In genomic region chr3:190024912-190025311, GRCh38 we compare ENCODE assay signal across 14 cellular contexts.
DNase-seq lines count a peak whose midpoint lies in the region; ATAC-seq and TF ChIP-seq lines count a peak whose summit lies in the region.
"Had no signal": no experiment of that assay in that cellular context is flagged by ENCODE, and none has a peak within 500 bp of the region (broad histone marks: within the 10 kb centered on the region; RNA-seq: fewer than 3 reads in every experiment).

No MANE protein-coding gene starts in this region.

- H2AK9ac ChIP-seq in IMR-90 (replicated peaks; ENCODE audit: low read depth, low read length, poor library complexity), result no peak overlapping the region

- H4K5ac ChIP-seq in IMR-90 (ENCODE audit: low read depth, low read length), result peak overlapping the region; percentile 49; the same call in 1 of the 2 replicates

- peak overlapping the region; percentile 85; the same call in 1 of the 2 replicates for H2BK120ac ChIP-seq in IMR-90 (ENCODE audit: low read depth, low read length)

- POLR2A ChIA-PET in IMR-90 (lab: Charles Lee; ENCODE audit: unreplicated experiment), result no interaction called here

- ATAC-seq in GM18868 (IDR thresholded peaks at IDR 0.05; ENCODE audit: unreplicated experiment), result peak; percentile 73
- ATAC-seq in IMR-90 (ENCODE audit: low read depth), result no peak
- ATAC-seq: heart left ventricle, upper lobe of right lung had no signal

- H2BK15ac ChIP-seq in IMR-90 (ENCODE audit: low read depth, low read length), result peak overlapping the region; percentile 76; the same call in 1 of the 3 replicates

- peaks cover 12 to 48% of the 10 kb centered on the region in 2 experiments; a peak in 3 of 4 replicates for H3K79me1 ChIP-seq in IMR-90 (ENCODE audit: low read depth in 1 of 2, low read length in 2 of 2)

- no TSS peak for BruUV-seq in IMR-90 (replicated peaks; lab: Mats Ljungman, UMichigan)

- H4K20me1 ChIP-seq in IMR-90 (ENCODE audit: insufficient read depth, low read length), result no peaks in the 10 kb centered on the region

- H2BK5ac ChIP-seq in IMR-90 (ENCODE audit: low read depth, low read length, poor library complexity, severe bottlenecking), result peak overlapping the region; percentile 67

- H3K9me3 ChIP-seq in IMR-90 (ENCODE audit: control insufficient read depth, insufficient read depth, low read length) (no peaks in the 10 kb centered on the region), skeletal muscle satellite cell (replicated peaks; ENCODE audit: low read length) (no peaks in the 10 kb centered on the region), vagina (no peaks in the 10 kb centered on the region)
- H3K9me3 ChIP-seq: heart left ventricle, upper lobe of right lung had no signal

- peak; percentile 77 for DNase-seq in IMR-90
- peak; percentile 73 for DNase-seq in brain microvascular endothelial cell
- DNase-seq in progenitor cell of endocrine pancreas (ENCODE audit: low spot score, unreplicated experiment), result no peak
- no peak for DNase-seq in occipital lobe (lab: John Stamatoyannopoulos, UW)
- no peak for DNase-seq in stimulated activated CD4-positive, alpha-beta T cell treated with anti-CD3 and anti-CD28 coated beads, Interleukin-1b, Interleukin-23, amount 100 ng/mL, for 48 hours
- DNase-seq in vagina (ENCODE audit: extremely low spot score in 2 of 2), result no peak
- DNase-seq: cerebellar nuclear complex, DMS79, heart left ventricle, NCI-H1930, upper lobe of right lung had no signal

- intact Hi-C loops in IMR-90 (cut with micrococcal nuclease), result no loop called here
- intact Hi-C loops in vagina (cut with DNase I), result no loop called here

- no peaks in the 10 kb centered on the region for H3K36me3 Mint-ChIP-seq in progenitor cell of endocrine pancreas (ENCODE audit: insufficient read depth)

- H3K4ac ChIP-seq in IMR-90 (ENCODE audit: low read depth, low read length), result peak overlapping the region; percentile 83; the same call in 1 of the 2 replicates

- H3K27ac ChIP-seq in IMR-90 (ENCODE audit: insufficient read depth, low read length) (no peak overlapping the region), brain microvascular endothelial cell (peak overlapping the region; percentile 25), vagina (no peak overlapping the region)
- H3K27ac ChIP-seq: heart left ventricle, upper lobe of right lung had no signal

- 100% methylated on average over 1 of the region's 4 CpGs; no CpG with 5 or more reads in 1 of the 2 experiments for WGBS in IMR-90 (ENCODE audit: extremely low coverage in 2 of 2, insufficient read length in 1 of 2), 2 experiments

- H3K4me3 Mint-ChIP-seq in progenitor cell of endocrine pancreas (ENCODE audit: low read depth), result no peak overlapping the region
- H3K4me3 Mint-ChIP-seq: activated T-helper 1 cell treated with anti-CD3 and anti-CD28 coated beads, Interleukin-12 subunit alpha, Interleukin-12 subunit beta, Interleukin-2, Interleukin-4 antibody, amounts not matched to agents 30 ng/mL and 10 ng/mL and 1 ng/mL, durations not matched to agents 14 hours and 24 hours and 36 hours had no signal

- no peak overlapping the region for H2AFZ ChIP-seq in IMR-90 (replicated peaks; ENCODE audit: low read length, poor library complexity)

- H3K14ac ChIP-seq in IMR-90 (replicated peaks; ENCODE audit: low read depth, low read length), result peak overlapping the region; percentile 86

- TF ChIP-seq RAD21 in IMR-90 (IDR thresholded peaks at IDR 0.05; ENCODE audit: low read length), result no peak

- in situ Hi-C loops in IMR-90 (cut with MboI; ENCODE audit: low sequenced_read_pairs), result no loop called here
- in situ Hi-C loops in brain microvascular endothelial cell (cut with HindIII; ENCODE audit: low pct_ligation_motif_present, low sequenced_read_pairs), result no loop called here

- no peaks in the 10 kb centered on the region for H3K27me3 ChIP-seq in IMR-90 (ENCODE audit: control insufficient read depth, insufficient read depth, low read length)
- H3K27me3 ChIP-seq in brain microvascular endothelial cell (replicated peaks), result no peaks in the 10 kb centered on the region
- H3K27me3 ChIP-seq in skeletal muscle satellite cell (ENCODE audit: control insufficient read depth, insufficient read depth, low read length), result no peaks in the 10 kb centered on the region
- H3K27me3 ChIP-seq in vagina, result no peaks in the 10 kb centered on the region
- H3K27me3 ChIP-seq: heart left ventricle, upper lobe of right lung had no signal

- peak overlapping the region; percentile 80; the same call in 1 of the 2 replicates for H2BK20ac ChIP-seq in IMR-90 (ENCODE audit: low read depth, low read length)

- peaks cover 10% of the 10 kb centered on the region for H3K27me3 Mint-ChIP-seq in progenitor cell of endocrine pancreas

- H3K9me3 Mint-ChIP-seq in progenitor cell of endocrine pancreas (ENCODE audit: low read depth), result no peaks in the 10 kb centered on the region
- H3K9me3 Mint-ChIP-seq: activated T-helper 1 cell treated with anti-CD3 and anti-CD28 coated beads, Interleukin-12 subunit alpha, Interleukin-12 subunit beta, Interleukin-2, Interleukin-4 antibody, amounts not matched to agents 30 ng/mL and 10 ng/mL and 1 ng/mL, durations not matched to agents 14 hours and 24 hours and 36 hours had no signal

- peak overlapping the region; percentile 50; the same call in 1 of the 2 replicates for H3K18ac ChIP-seq in IMR-90 (ENCODE audit: low read depth, low read length)

- peak overlapping the region; percentile 47 to 74; a peak in 2 of 4 replicates for H4K8ac ChIP-seq in IMR-90 (ENCODE audit: low read depth in 2 of 2, low read length in 2 of 2)

- H3K4me1 ChIP-seq in IMR-90 (ENCODE audit: control insufficient read depth, insufficient read depth, low read length) (peaks cover 7% of the 10 kb centered on the region; the same call in 1 of the 2 replicates), skeletal muscle satellite cell (ENCODE audit: control insufficient read depth, insufficient read depth, low read length) (peaks cover 22% of the 10 kb centered on the region), vagina (no peaks in the 10 kb centered on the region)
- H3K4me1 ChIP-seq: upper lobe of right lung had no signal

- TF ChIP-seq POLR2A in IMR-90 (IDR thresholded peaks at IDR 0.05; ENCODE audit: low read depth, low read length) (no peak), vagina (IDR thresholded peaks at IDR 0.05) (no peak)

- H3K9me1 ChIP-seq in IMR-90 (ENCODE audit: insufficient read depth, low read length), result 0 out of 2 replicates have a peak, but pooled peaks cover 6% of the 10 kb centered on the region

- CTCF ChIA-PET in IMR-90 (lab: Yijun Ruan, JAX), result interaction anchor here (0.6 kb wide), 1 partner anchor 61 kb away, joined by 3 read pairs; no protein-coding TSS in a partner anchor

- no peaks in the 10 kb centered on the region for H3K36me3 ChIP-seq in IMR-90 (ENCODE audit: control insufficient read depth, insufficient read depth, low read length)
- H3K36me3 ChIP-seq in brain microvascular endothelial cell (replicated peaks), result no peaks in the 10 kb centered on the region
- no peaks in the 10 kb centered on the region for H3K36me3 ChIP-seq in skeletal muscle satellite cell (ENCODE audit: insufficient read depth, low read length)
- no peaks in the 10 kb centered on the region for H3K36me3 ChIP-seq in vagina
- H3K36me3 ChIP-seq: heart left ventricle, upper lobe of right lung had no signal

- H3K4me3 ChIP-seq in IMR-90 (ENCODE audit: insufficient read depth, low read depth, low read length) (no peak overlapping the region), brain microvascular endothelial cell (ENCODE audit: low read depth, low read length) (no peak overlapping the region), skeletal muscle satellite cell (ENCODE audit: low read length) (no peak overlapping the region), vagina (no peak overlapping the region)
- H3K4me3 ChIP-seq: heart left ventricle, upper lobe of right lung had no signal

- dilution Hi-C loops in IMR-90 (cut with HindIII; ENCODE audit: low sequenced_read_pairs, unreplicated experiment), result no loop called here

- H3K4me1 Mint-ChIP-seq in progenitor cell of endocrine pancreas (ENCODE audit: low read depth), result no peaks in the 10 kb centered on the region

- H3K23ac ChIP-seq in IMR-90 (ENCODE audit: low read depth, low read length), result peak overlapping the region; percentile 93; the same call in 1 of the 2 replicates

- no peak for TF ChIP-seq CTCF in IMR-90 (conservative IDR thresholded peaks at IDR 0.05; ENCODE audit: low read depth, low read length)
- no peak for TF ChIP-seq CTCF in brain microvascular endothelial cell (IDR thresholded peaks at IDR 0.05; ENCODE audit: low read depth, low read length, missing control alignments)
- TF ChIP-seq CTCF in progenitor cell of endocrine pancreas (IDR thresholded peaks at IDR 0.05; ENCODE audit: unreplicated experiment), result no peak
- TF ChIP-seq CTCF in vagina (IDR thresholded peaks at IDR 0.05), result no peak

- H3K9ac ChIP-seq in IMR-90 (ENCODE audit: low read depth, low read length) (no peak overlapping the region), skeletal muscle satellite cell (ENCODE audit: low read depth, low read length) (peak overlapping the region; percentile 57)

- no peak overlapping the region for H3K27ac Mint-ChIP-seq in progenitor cell of endocrine pancreas
- H3K27ac Mint-ChIP-seq: activated T-helper 1 cell treated with anti-CD3 and anti-CD28 coated beads, Interleukin-12 subunit alpha, Interleukin-12 subunit beta, Interleukin-2, Interleukin-4 antibody, amounts not matched to agents 30 ng/mL and 10 ng/mL and 1 ng/mL, durations not matched to agents 14 hours and 24 hours and 36 hours had no signal

- H2AK5ac ChIP-seq in IMR-90 (ENCODE audit: low read depth, low read length), result no peak overlapping the region; the same call in 1 of the 2 replicates

- H4K91ac ChIP-seq in IMR-90 (ENCODE audit: insufficient read depth, low read depth, low read length), result peak overlapping the region; percentile 39; the same call in 1 of the 2 replicates

- H3K4me2 ChIP-seq in IMR-90 (ENCODE audit: low read depth, low read length) (peak overlapping the region; percentile 55; the same call in 1 of the 2 replicates), skeletal muscle satellite cell (ENCODE audit: low read length) (peak overlapping the region; percentile 59)

- H3K56ac ChIP-seq in IMR-90 (ENCODE audit: extremely low read depth, insufficient read depth, low read length), result peak overlapping the region; percentile 65

TF ChIP-seq in IMR-90, 13 proteins besides CTCF, POLR2A, EP300 and RAD21 (continues in another document):
- no peak for TF ChIP-seq USF2 (IDR thresholded peaks at IDR 0.05; ENCODE audit: low read depth, low read length)
- TF ChIP-seq CEBPB (IDR thresholded peaks at IDR 0.05; ENCODE audit: low read depth, low read length), result no peak
- no peak for TF ChIP-seq FOS (IDR thresholded peaks at IDR 0.05; ENCODE audit: low read depth, low read length)
- TF ChIP-seq MAFK (IDR thresholded peaks at IDR 0.05; ENCODE audit: low read depth, low read length), result no peak
- no peak for TF ChIP-seq MXI1 (IDR thresholded peaks at IDR 0.05; ENCODE audit: borderline replicate concordance, low read depth, low read length)

Comparison
In these comparisons a context has a peak if more than half of its experiments do, and no peak if none do; other contexts are left out.
1. DNase-seq: peak in IMR-90 (single experiment) and brain microvascular endothelial cell (single experiment); none in progenitor cell of endocrine pancreas (single experiment), occipital lobe (single experiment), stimulated activated CD4-positive, alpha-beta T cell treated with anti-CD3 and anti-CD28 coated beads, Interleukin-1b, Interleukin-23, amount 100 ng/mL, for 48 hours (single experiment) and vagina (0 of 2).